Comparison of ENCODE assay signal across 1 cellular context in the genomic region with DNA sequence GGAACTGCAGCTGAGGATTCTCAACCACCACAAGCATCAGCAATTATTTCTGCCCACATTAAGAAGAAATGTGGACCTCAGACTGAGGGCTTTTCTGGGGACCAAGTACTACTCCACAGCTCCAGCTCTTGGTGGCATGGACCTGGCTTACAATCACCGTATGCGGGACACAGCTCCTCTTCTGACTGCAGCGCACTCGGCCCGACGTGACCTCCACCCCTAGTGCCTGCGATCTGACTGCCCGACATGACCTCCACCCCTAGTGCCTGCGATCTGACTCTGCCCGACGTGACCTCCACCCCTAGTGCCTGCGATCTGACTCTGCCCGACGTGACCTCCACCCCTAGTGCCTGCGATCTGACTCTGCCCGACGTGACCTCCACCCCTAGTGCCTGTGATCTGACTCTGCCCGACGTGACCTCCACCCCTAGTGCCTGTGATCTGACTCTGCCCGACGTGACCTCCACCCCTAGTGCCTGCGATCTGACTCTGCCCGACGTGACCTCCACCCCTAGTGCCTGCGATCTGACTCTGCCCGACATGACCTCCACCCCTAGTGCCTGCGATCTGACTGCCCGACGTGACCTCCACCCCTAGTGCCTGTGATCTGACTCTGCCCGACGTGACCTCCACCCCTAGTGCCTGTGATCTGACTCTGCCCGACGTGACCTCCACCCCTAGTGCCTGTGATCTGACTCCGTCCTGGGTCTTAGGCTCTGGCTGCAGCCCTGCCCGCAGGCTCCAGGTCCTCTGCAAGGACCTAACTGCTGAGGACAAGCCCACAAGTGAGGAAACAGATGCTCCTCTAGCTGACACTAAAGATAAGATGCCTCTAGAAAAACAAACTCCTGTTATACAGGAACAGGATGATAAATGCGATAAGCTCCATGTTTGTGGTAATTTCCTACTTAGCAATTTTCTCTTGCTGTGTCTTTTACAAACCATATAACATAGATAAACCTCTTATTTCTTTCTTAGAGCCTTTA.
TF ChIP-seq lines count a peak whose summit lies in the region.

No MANE protein-coding gene starts in this region.

TF ChIP-seq in liver, 16 proteins besides CTCF, POLR2A, EP300 and RAD21:
- peak; percentile 55 for TF ChIP-seq NR2F2 (IDR thresholded peaks at IDR 0.05)
TF ChIP-seq in liver: peak in this region for 1; not testable (repeated sequence) for 15.
